16 cellular contexts compared by ENCODE assay signal in the genomic region with DNA sequence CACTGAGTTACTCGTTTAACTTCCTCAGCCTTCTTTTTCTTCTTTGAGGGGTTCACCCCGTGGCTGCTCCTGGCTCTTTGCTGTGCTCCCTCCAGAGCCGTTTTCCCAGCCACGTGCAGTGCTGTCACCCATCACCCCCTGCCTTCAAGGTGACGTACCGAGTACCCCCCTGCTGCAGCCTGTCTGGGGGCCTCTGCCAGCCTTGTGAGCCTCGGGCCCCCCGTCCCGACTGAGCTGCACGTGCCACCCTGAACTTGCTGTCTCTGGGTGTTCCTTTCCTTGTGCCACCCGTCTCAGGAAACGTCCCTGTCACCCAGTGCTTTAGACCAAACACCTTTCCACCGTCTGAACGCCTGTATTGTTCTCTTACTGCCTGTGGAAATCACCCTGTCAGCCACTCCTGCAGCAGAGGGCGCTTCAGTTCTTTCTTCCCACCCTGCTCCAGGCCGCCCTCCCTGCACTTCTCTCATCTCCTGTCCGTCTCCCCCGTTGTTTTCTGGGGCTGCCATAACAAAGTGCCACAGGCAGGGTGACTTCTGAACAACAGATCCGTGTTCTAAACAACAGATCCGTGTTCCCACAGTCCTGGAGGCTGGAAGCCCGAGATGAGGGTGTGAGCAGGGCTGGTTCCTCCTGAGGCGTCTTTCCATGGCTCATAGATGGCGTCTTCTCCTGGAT. TPM values are rescaled to one million over a fixed set of nuclear protein-coding genes. Genes with fewer than 3 reads are reported as not detected.
DNase-seq lines count a peak whose midpoint lies in the region; ATAC-seq and TF ChIP-seq lines count a peak whose summit lies in the region.
"Had no signal": no experiment of that assay in that cellular context is flagged by ENCODE, and none has a peak within 500 bp of the region (broad histone marks: within the 10 kb centered on the region; RNA-seq: fewer than 3 reads in every experiment).

No MANE protein-coding gene starts in this region.

- H4K8ac ChIP-seq in trophoblast cell (ENCODE audit: low read depth, low read length) = no peak overlapping the region

- no peak overlapping the region for H3K9ac ChIP-seq in trophoblast cell (ENCODE audit: low read length)

- no peak overlapping the region for H2BK12ac ChIP-seq in trophoblast cell (ENCODE audit: low read length)

- H3K4me3 ChIP-seq in retinal pigment epithelial cell (ENCODE audit: low read length) (no peak overlapping the region), trophoblast cell (ENCODE audit: low read depth, low read length) (no peak overlapping the region)
- H3K4me3 ChIP-seq: gastrocnemius medialis, psoas muscle, tibial artery had no signal

- no peak overlapping the region for H2AK5ac ChIP-seq in trophoblast cell (ENCODE audit: low read length)

- no peak overlapping the region for H3K4me2 ChIP-seq in trophoblast cell (ENCODE audit: low read length)

- peaks cover 19% of the 10 kb centered on the region for H3K36me3 Mint-ChIP-seq in activated naive CD4-positive, alpha-beta T cell treated with anti-CD3 and anti-CD28 coated beads, Interleukin-2, amount 50 U/mL, for 24 hours

- H3K27me3 Mint-ChIP-seq in activated naive CD4-positive, alpha-beta T cell treated with anti-CD3 and anti-CD28 coated beads, Interleukin-2, amount 50 U/mL, for 24 hours = no peaks in the 10 kb centered on the region

- H3K18ac ChIP-seq in trophoblast cell (ENCODE audit: low read length) = no peak overlapping the region

- peaks cover 41 to 59% of the 10 kb centered on the region in 2 experiments for H3K36me3 ChIP-seq in trophoblast cell (ENCODE audit: control insufficient read depth in 1 of 2, insufficient read depth in 2 of 2, low read length in 2 of 2)

- H2BK120ac ChIP-seq in trophoblast cell (ENCODE audit: insufficient read depth, low read length, poor library complexity) = no peak overlapping the region

- no peak overlapping the region for H2BK5ac ChIP-seq in trophoblast cell (ENCODE audit: low read depth, low read length, poor library complexity)

- H3K4me1 ChIP-seq in foreskin keratinocyte = no peaks in the 10 kb centered on the region
- no peaks in the 10 kb centered on the region for H3K4me1 ChIP-seq in trophoblast cell (ENCODE audit: control insufficient read depth in 1 of 2, insufficient read depth in 2 of 2, low read length in 2 of 2)
- H3K4me1 ChIP-seq: gastrocnemius medialis, psoas muscle, tibial artery had no signal

- peaks cover 35% of the 10 kb centered on the region for H3K4me1 Mint-ChIP-seq in activated naive CD4-positive, alpha-beta T cell treated with anti-CD3 and anti-CD28 coated beads, Interleukin-2, amount 50 U/mL, for 24 hours

- H3K4ac ChIP-seq in trophoblast cell (ENCODE audit: low read depth, low read length) = no peak overlapping the region

- H3K27me3 ChIP-seq in foreskin keratinocyte = no peaks in the 10 kb centered on the region
- no peaks in the 10 kb centered on the region for H3K27me3 ChIP-seq in trophoblast cell (ENCODE audit: insufficient read depth, low read length)
- H3K27me3 ChIP-seq: gastrocnemius medialis, tibial artery had no signal

- H3K9me3 ChIP-seq in trophoblast cell (ENCODE audit: insufficient read depth, low read depth, low read length) = peaks cover 6% of the 10 kb centered on the region
- H3K9me3 ChIP-seq: gastrocnemius medialis, psoas muscle, tibial artery had no signal

- no peak for DNase-seq in activated naive CD4-positive, alpha-beta T cell (lab: John Stamatoyannopoulos, UW)
- DNase-seq in NCI-H1694 treated with DMSO at 0.1 percent for 48 hours (lab: John Stamatoyannopoulos, UW) (peak; percentile 21), foreskin keratinocyte (no peak), retinal pigment epithelial cell (ENCODE audit: low read depth) (no peak), trophoblast cell (no peak), NOMO-1 treated with DMSO at 0.1 percent for 48 hours (lab: John Stamatoyannopoulos, UW; ENCODE audit: unreplicated experiment) (no peak)
- no peak for DNase-seq in activated CD8-positive, alpha-beta memory T cell treated with anti-CD3 and anti-CD28 coated beads, Interleukin-2, amount 50 U/mL, for 4 hours
- DNase-seq: activated CD4-positive, alpha-beta T cell treated with anti-CD3 and anti-CD28 coated beads for 1 hour; gastrocnemius medialis; kidney; NCI-H1092 treated with DMSO at 0.1 percent for 48 hours; NCI-H524; psoas muscle; tibial artery had no signal

- H3K4me3 Mint-ChIP-seq in activated naive CD4-positive, alpha-beta T cell treated with anti-CD3 and anti-CD28 coated beads, Interleukin-2, amount 50 U/mL, for 24 hours = no peak overlapping the region
- H3K4me3 Mint-ChIP-seq: T-helper 1 cell treated with Interleukin-12 subunit alpha and Interleukin-12 subunit beta and Interleukin-4 antibody, amounts not matched to agents 30 μg/mL and 1 μg/mL, for 36 hours had no signal

- no peak overlapping the region for H4K91ac ChIP-seq in trophoblast cell (ENCODE audit: low read depth, low read length)

- H2AFZ ChIP-seq in trophoblast cell (ENCODE audit: insufficient read depth, low read length, poor library complexity) = no peak overlapping the region

- H4K12ac ChIP-seq in trophoblast cell (ENCODE audit: low read depth, low read length) = no peak overlapping the region

- no peak overlapping the region for H3K27ac ChIP-seq in foreskin keratinocyte
- no peak overlapping the region for H3K27ac ChIP-seq in trophoblast cell (ENCODE audit: low read depth, low read length)
- H3K27ac ChIP-seq: gastrocnemius medialis, psoas muscle, tibial artery had no signal

- H3K79me2 ChIP-seq in trophoblast cell (ENCODE audit: control insufficient read depth, insufficient read depth, low read length, poor library complexity) = no peaks in the 10 kb centered on the region

- TF ChIP-seq CTCF in foreskin keratinocyte (conservative IDR thresholded peaks at IDR 0.05) (peak; percentile 24), retinal pigment epithelial cell (conservative IDR thresholded peaks at IDR 0.05; ENCODE audit: low read depth, low read length) (peak; percentile 26)

- H3K79me1 ChIP-seq in trophoblast cell (ENCODE audit: low read length) = no peaks in the 10 kb centered on the region

- ATAC-seq in foreskin keratinocyte = no peak
- ATAC-seq: gastrocnemius medialis had no signal

- H3K23ac ChIP-seq in trophoblast cell (ENCODE audit: low read length) = no peak overlapping the region

- WGBS in trophoblast cell (ENCODE audit: extremely low coverage, insufficient coverage, insufficient read length) = no CpG with 5 or more reads among the region's 23 CpGs

- no peak overlapping the region for H3K14ac ChIP-seq in trophoblast cell (ENCODE audit: low read length)

- H3K9me3 Mint-ChIP-seq in activated naive CD4-positive, alpha-beta T cell treated with anti-CD3 and anti-CD28 coated beads, Interleukin-2, amount 50 U/mL, for 24 hours = no peaks in the 10 kb centered on the region
- H3K9me3 Mint-ChIP-seq: T-helper 1 cell treated with Interleukin-12 subunit alpha and Interleukin-12 subunit beta and Interleukin-4 antibody, amounts not matched to agents 30 μg/mL and 1 μg/mL, for 36 hours had no signal

- H3K27ac Mint-ChIP-seq in activated naive CD4-positive, alpha-beta T cell treated with anti-CD3 and anti-CD28 coated beads, Interleukin-2, amount 50 U/mL, for 24 hours = peak overlapping the region; percentile 60
- H3K27ac Mint-ChIP-seq: T-helper 1 cell treated with Interleukin-12 subunit alpha and Interleukin-12 subunit beta and Interleukin-4 antibody, amounts not matched to agents 30 μg/mL and 1 μg/mL, for 36 hours had no signal

RNA-seq across cellular contexts. Expression of gene WDR37, which starts 44.6 kb away (rescaled TPM):
- 14.8 and 18.1 TPM in 2 replicates for total RNA-seq in foreskin keratinocyte
- 6.0 and 6.5 TPM in 2 replicates for polyA plus RNA-seq in foreskin keratinocyte
- 11.1 and 11.3 TPM in 2 replicates for polyA plus RNA-seq in trophoblast cell (2013)

RNA-seq across cellular contexts. Expression of gene IDI1, which starts 51.9 kb away (rescaled TPM):
- 159 and 181 TPM in 2 replicates for total RNA-seq in foreskin keratinocyte
- 102 and 136 TPM in 2 replicates for polyA plus RNA-seq in foreskin keratinocyte
- polyA plus RNA-seq in trophoblast cell (2013) = 144 and 145 TPM in 2 replicates
